Comparison of ENCODE assay signal across 8 cellular contexts in genomic region chr18:74496508-74497307, GRCh38. TPM values are rescaled to one million over a fixed set of nuclear protein-coding genes. Genes with fewer than 3 reads are reported as not detected.
A peak's percentile ranks its signal among the peaks of the same experiment; 100 is the strongest.
DNase-seq lines count a peak whose midpoint lies in the region; ATAC-seq and TF ChIP-seq lines count a peak whose summit lies in the region.

No MANE protein-coding gene starts in this region.

- intact Hi-C loops in left ventricle myocardium inferior (cut with micrococcal nuclease) (loop anchor here (5.0 kb wide), 1 partner anchor 56 kb away; no protein-coding TSS in a partner anchor), posterior cingulate gyrus (cut with DNase I) (loop anchor here (5.0 to 10.0 kb wide), 3 partner anchors 46 to 349 kb away; partner anchors contain the start of genes CYB5A, FBXO15 and TIMM21)

- H3K4me1 ChIP-seq in BLaER1 treated with 17β-estradiol and CSF1 and Interleukin-3, amounts not matched to agents 10 nM and 100 nM = peaks cover 44 to 69% (median 62%) of the 10 kb centered on the region in 10 experiments
- H3K4me1 ChIP-seq in OCI-LY3 (ENCODE audit: low read length) = peaks cover 43% of the 10 kb centered on the region
- H3K4me1 ChIP-seq in left ventricle myocardium inferior = peaks cover 65% of the 10 kb centered on the region

- H3K27me3 Mint-ChIP-seq in activated naive CD8-positive, alpha-beta T cell treated with anti-CD3 and anti-CD28 coated beads for 36 hours = no peaks in the 10 kb centered on the region

- H3K27ac ChIP-seq in BLaER1 treated with 17β-estradiol and CSF1 and Interleukin-3, amounts not matched to agents 10 nM and 100 nM = peak overlapping the region; percentile 81 to 99 (median 98)
- H3K27ac ChIP-seq in OCI-LY3 (ENCODE audit: low read length) (peak overlapping the region; percentile 75), left ventricle myocardium inferior (replicated peaks) (peak overlapping the region; percentile 95)

- peak overlapping the region; percentile 91 to 99 (median 97) for H3K9ac ChIP-seq in BLaER1 treated with 17β-estradiol and CSF1 and Interleukin-3, amounts not matched to agents 10 nM and 100 nM
- peak overlapping the region; percentile 84 for H3K9ac ChIP-seq in OCI-LY3 (ENCODE audit: low read length)

- peak overlapping the region; percentile 98 for H3K4me3 Mint-ChIP-seq in activated naive CD8-positive, alpha-beta T cell treated with anti-CD3 and anti-CD28 coated beads for 36 hours

- peak; percentile 50 for DNase-seq in activated naive CD8-positive, alpha-beta T cell treated with anti-CD3 and anti-CD28 coated beads for 36 hours
- peak; percentile 68 for DNase-seq in left ventricle myocardium inferior
- DNase-seq in posterior cingulate gyrus = peak in 9 of 10 donors; percentile 42 to 93 (median 64)
- DNase-seq in foreskin melanocyte = no peak

- peaks cover 42% of the 10 kb centered on the region for H3K4me1 Mint-ChIP-seq in activated naive CD8-positive, alpha-beta T cell treated with anti-CD3 and anti-CD28 coated beads for 36 hours

- no peaks in the 10 kb centered on the region for H3K27me3 ChIP-seq in BLaER1 treated with 17β-estradiol and CSF1 and Interleukin-3, amounts not matched to agents 10 nM and 100 nM
- peaks cover 12% of the 10 kb centered on the region for H3K27me3 ChIP-seq in OCI-LY3 (ENCODE audit: low read depth, low read length)
- H3K27me3 ChIP-seq in left ventricle myocardium inferior (ENCODE audit: low read depth) = no peaks in the 10 kb centered on the region

- H3K36me3 ChIP-seq in BLaER1 treated with 17β-estradiol and CSF1 and Interleukin-3, amounts not matched to agents 10 nM and 100 nM = peaks cover 1 to 34% (median 22%) of the 10 kb centered on the region in 11 experiments; a peak in 19 of 22 replicates
- H3K36me3 ChIP-seq in OCI-LY3 (replicated peaks; ENCODE audit: low read depth, low read length) (peaks cover 17% of the 10 kb centered on the region), left ventricle myocardium inferior (peaks cover 12% of the 10 kb centered on the region)

- peak; percentile 4 for ATAC-seq in GM18873 (IDR thresholded peaks at IDR 0.05; ENCODE audit: low FRiP score, unreplicated experiment)
- ATAC-seq in HG03103 (IDR thresholded peaks at IDR 0.05; ENCODE audit: low read depth, unreplicated experiment) = peak; percentile 18

- peak overlapping the region; percentile 100 for H3K27ac Mint-ChIP-seq in activated naive CD8-positive, alpha-beta T cell treated with anti-CD3 and anti-CD28 coated beads for 36 hours

- H3K9me3 ChIP-seq in BLaER1 treated with 17β-estradiol and CSF1 and Interleukin-3, amounts not matched to agents 10 nM and 100 nM (replicated peaks in 1 of 11) = peaks cover 8 to 11% (median 9%) of the 10 kb centered on the region in 11 experiments; a peak in 21 of 22 replicates
- H3K9me3 ChIP-seq in OCI-LY3 (ENCODE audit: insufficient read depth, low read length) (no peaks in the 10 kb centered on the region), left ventricle myocardium inferior (replicated peaks) (no peaks in the 10 kb centered on the region)

- peaks cover 0 to 8% (median 0%) of the 10 kb centered on the region in 11 experiments; a peak in 3 of 22 replicates for H4K20me1 ChIP-seq in BLaER1 treated with 17β-estradiol and CSF1 and Interleukin-3, amounts not matched to agents 10 nM and 100 nM
- no peaks in the 10 kb centered on the region for H4K20me1 ChIP-seq in OCI-LY3 (ENCODE audit: insufficient read depth, low read length)

- no peaks in the 10 kb centered on the region for H3K9me3 Mint-ChIP-seq in activated naive CD8-positive, alpha-beta T cell treated with anti-CD3 and anti-CD28 coated beads for 36 hours

- H3K4me2 ChIP-seq in BLaER1 treated with 17β-estradiol and CSF1 and Interleukin-3, amounts not matched to agents 10 nM and 100 nM = peak overlapping the region; percentile 84 to 96 (median 92)
- H3K4me2 ChIP-seq in OCI-LY3 (ENCODE audit: low read length) = peak overlapping the region; percentile 88

- peaks cover 53% of the 10 kb centered on the region for H3K79me2 ChIP-seq in OCI-LY3 (ENCODE audit: low read length)

- 0 out of 2 replicates have a peak, but pooled peaks have one; percentile 6 for TF ChIP-seq CTCF in OCI-LY3 (IDR thresholded peaks at IDR 0.05; ENCODE audit: low read depth, low read length)
- TF ChIP-seq CTCF in left ventricle myocardium inferior (IDR thresholded peaks at IDR 0.05; ENCODE audit: borderline replicate concordance) = peak; percentile 41

- peak overlapping the region; percentile 52 for H2AFZ ChIP-seq in OCI-LY3 (ENCODE audit: low read depth, low read length)

- H3K36me3 Mint-ChIP-seq in activated naive CD8-positive, alpha-beta T cell treated with anti-CD3 and anti-CD28 coated beads for 36 hours = peaks cover 37% of the 10 kb centered on the region

- peak overlapping the region; percentile 69 to 96 (median 92) for H3K4me3 ChIP-seq in BLaER1 treated with 17β-estradiol and CSF1 and Interleukin-3, amounts not matched to agents 10 nM and 100 nM
- peak overlapping the region; percentile 84 for H3K4me3 ChIP-seq in OCI-LY3 (ENCODE audit: low read length)
- peak overlapping the region; percentile 87 for H3K4me3 ChIP-seq in left ventricle myocardium inferior

RNA-seq across cellular contexts. Expression of gene CNDP2, which starts 0.5 kb away (rescaled TPM):
- 100 to 1,000 TPM; 201 to 207 TPM for total RNA-seq in activated naive CD8-positive, alpha-beta T cell treated with anti-CD3 and anti-CD28 coated beads for 36 hours
- 71.0 TPM for total RNA-seq in left ventricle myocardium inferior

RNA-seq across cellular contexts. Expression of gene CNDP1, which starts 37.6 kb away (rescaled TPM):
- total RNA-seq in activated naive CD8-positive, alpha-beta T cell treated with anti-CD3 and anti-CD28 coated beads for 36 hours = not detected
- not detected for total RNA-seq in left ventricle myocardium inferior

RNA-seq across cellular contexts. Expression of gene DIPK1C, which starts 39.6 kb away (rescaled TPM):
- not detected for total RNA-seq in activated naive CD8-positive, alpha-beta T cell treated with anti-CD3 and anti-CD28 coated beads for 36 hours
- total RNA-seq in left ventricle myocardium inferior = 6.4 TPM
